ENCODE assay signal across 18 cellular contexts in the genomic region with DNA sequence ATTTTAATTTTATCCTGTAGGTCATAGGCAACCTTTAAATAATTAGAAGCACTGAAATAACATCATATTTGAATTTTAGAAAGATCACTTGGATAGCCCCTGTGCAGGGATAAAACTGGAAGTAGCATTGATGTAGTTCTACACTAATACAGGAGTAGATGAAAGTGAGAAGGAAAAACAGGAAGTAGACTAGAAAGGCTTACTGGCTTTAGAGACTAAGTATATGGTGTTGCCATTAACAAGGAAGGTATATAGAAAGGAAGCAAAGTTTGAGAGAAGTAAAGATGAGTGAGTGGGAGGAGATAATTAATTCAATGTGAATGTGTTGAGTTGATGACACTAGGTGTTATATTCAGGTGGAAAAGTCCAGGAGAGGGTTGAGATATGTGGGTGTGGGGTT.
A peak's percentile ranks its signal among the peaks of the same experiment; 100 is the strongest.
DNase-seq lines count a peak whose midpoint lies in the region; ATAC-seq and TF ChIP-seq lines count a peak whose summit lies in the region.
"Had no signal": no experiment of that assay in that cellular context is flagged by ENCODE, and none has a peak within 500 bp of the region (broad histone marks: within the 10 kb centered on the region; RNA-seq: fewer than 3 reads in every experiment).

No MANE protein-coding gene starts in this region.

- no peak for TF ChIP-seq CTCF in OCI-LY3 (IDR thresholded peaks at IDR 0.05; ENCODE audit: low read depth, low read length)
- no peak for TF ChIP-seq CTCF in brain microvascular endothelial cell (IDR thresholded peaks at IDR 0.05; ENCODE audit: low read depth, low read length, missing control alignments)

- no peaks in the 10 kb centered on the region for H3K79me2 ChIP-seq in OCI-LY3 (ENCODE audit: low read length)

- H3K27me3 ChIP-seq in OCI-LY3 (ENCODE audit: low read depth, low read length) (no peaks in the 10 kb centered on the region), brain microvascular endothelial cell (replicated peaks) (no peaks in the 10 kb centered on the region)
- H3K27me3 ChIP-seq: right lobe of liver had no signal

- POLR2A ChIA-PET in naive thymus-derived CD8-positive, alpha-beta T cell (lab: Charles Lee) = no interaction called here

- H3K36me3 Mint-ChIP-seq in naive thymus-derived CD8-positive, alpha-beta T cell = peaks cover 0 to 4% (median 3%) of the 10 kb centered on the region in 3 donors
- H3K36me3 Mint-ChIP-seq: activated naive CD4-positive, alpha-beta T cell treated with anti-CD3 and anti-CD28 coated beads, Interleukin-2, amount 10 ng/mL, durations not matched to agents 7 days and 5 days had no signal

- in situ Hi-C loops in brain microvascular endothelial cell (cut with HindIII; ENCODE audit: low pct_ligation_motif_present, low sequenced_read_pairs) = no loop called here

- peaks cover 0 to 4% (median 0%) of the 10 kb centered on the region in 9 donors for H3K9me3 Mint-ChIP-seq in naive thymus-derived CD8-positive, alpha-beta T cell
- H3K9me3 Mint-ChIP-seq: activated naive CD4-positive, alpha-beta T cell treated with anti-CD3 and anti-CD28 coated beads, Interleukin-2, amount 10 ng/mL, durations not matched to agents 7 days and 5 days had no signal

- ATAC-seq in GM18858 (IDR thresholded peaks at IDR 0.05; ENCODE audit: unreplicated experiment) = peak; percentile 78
- peak; percentile 90 for ATAC-seq in GM21529 (IDR thresholded peaks at IDR 0.05; ENCODE audit: unreplicated experiment)
- ATAC-seq in HG03135 (IDR thresholded peaks at IDR 0.05; ENCODE audit: unreplicated experiment) = peak; percentile 52
- ATAC-seq in naive thymus-derived CD8-positive, alpha-beta T cell = no peak
- ATAC-seq: HCT116; naive thymus-derived CD4-positive, alpha-beta T cell; right lobe of liver; SK-N-SH treated with all-trans-retinoic acid at 6 μM for 48 hours had no signal

- H3K9me3 ChIP-seq in OCI-LY3 (ENCODE audit: insufficient read depth, low read length) = no peaks in the 10 kb centered on the region
- H3K9me3 ChIP-seq: right lobe of liver had no signal

- peaks cover 0 to 4% (median 3%) of the 10 kb centered on the region in 4 donors for H3K4me1 Mint-ChIP-seq in naive thymus-derived CD8-positive, alpha-beta T cell
- H3K4me1 Mint-ChIP-seq: immature natural killer cell had no signal

- H3K4me1 ChIP-seq in OCI-LY3 (ENCODE audit: low read length) = peaks cover 20% of the 10 kb centered on the region
- H3K4me1 ChIP-seq: right lobe of liver had no signal

- H3K4me2 ChIP-seq in OCI-LY3 (ENCODE audit: low read length) = peak overlapping the region; percentile 21; the same call in 1 of the 2 replicates

- H3K36me3 ChIP-seq in OCI-LY3 (replicated peaks; ENCODE audit: low read depth, low read length) = no peaks in the 10 kb centered on the region
- no peaks in the 10 kb centered on the region for H3K36me3 ChIP-seq in brain microvascular endothelial cell (replicated peaks)
- H3K36me3 ChIP-seq: right lobe of liver had no signal

- no peaks in the 10 kb centered on the region for H3K27me3 Mint-ChIP-seq in naive thymus-derived CD8-positive, alpha-beta T cell
- H3K27me3 Mint-ChIP-seq: activated naive CD4-positive, alpha-beta T cell treated with anti-CD3 and anti-CD28 coated beads, Interleukin-2, amount 10 ng/mL, durations not matched to agents 7 days and 5 days; naive thymus-derived CD4-positive, alpha-beta T cell; type B pancreatic cell had no signal

- H3K4me3 Mint-ChIP-seq in naive thymus-derived CD8-positive, alpha-beta T cell = no peak overlapping the region
- H3K4me3 Mint-ChIP-seq: activated naive CD4-positive, alpha-beta T cell treated with anti-CD3 and anti-CD28 coated beads, Interleukin-2, amount 10 ng/mL, durations not matched to agents 7 days and 5 days; immature natural killer cell; naive thymus-derived CD4-positive, alpha-beta T cell; type B pancreatic cell had no signal

- no peak overlapping the region for H2AFZ ChIP-seq in OCI-LY3 (ENCODE audit: low read depth, low read length)

- H3K27ac ChIP-seq in OCI-LY3 (ENCODE audit: low read length) = no peak overlapping the region
- H3K27ac ChIP-seq in brain microvascular endothelial cell = no peak overlapping the region
- H3K27ac ChIP-seq: right lobe of liver had no signal

- H4K20me1 ChIP-seq in OCI-LY3 (ENCODE audit: insufficient read depth, low read length) = no peaks in the 10 kb centered on the region

- DNase-seq in brain microvascular endothelial cell (no peak), NCI-H2171 treated with DMSO at 0.1 percent for 48 hours (lab: John Stamatoyannopoulos, UW) (no peak), inferior parietal cortex (ENCODE audit: extremely low spot score) (no peak)
- DNase-seq in naive thymus-derived CD8-positive, alpha-beta T cell = no peak
- DNase-seq: activated CD4-positive, alpha-beta T cell treated with anti-CD3 and anti-CD28 coated beads, Interleukin-2, amount 50 U/mL, for 1 hour; activated naive CD4-positive, alpha-beta T cell treated with anti-CD3 and anti-CD28 coated beads, Interleukin-2, amount 10 ng/mL, durations not matched to agents 7 days and 5 days; C1 segment of cervical spinal cord; immature natural killer cell; naive thymus-derived CD4-positive, alpha-beta T cell; NCI-H446 treated with DMSO at 0.1 percent for 48 hours; right lobe of liver had no signal

- H3K9ac ChIP-seq in OCI-LY3 (ENCODE audit: low read length) = no peak overlapping the region

- H3K4me3 ChIP-seq in OCI-LY3 (ENCODE audit: low read length) (no peak overlapping the region), brain microvascular endothelial cell (ENCODE audit: low read depth, low read length) (no peak overlapping the region)
- H3K4me3 ChIP-seq: right lobe of liver had no signal

- no peak overlapping the region for H3K27ac Mint-ChIP-seq in naive thymus-derived CD8-positive, alpha-beta T cell
- H3K27ac Mint-ChIP-seq: activated naive CD4-positive, alpha-beta T cell treated with anti-CD3 and anti-CD28 coated beads, Interleukin-2, amount 10 ng/mL, durations not matched to agents 7 days and 5 days; immature natural killer cell; naive thymus-derived CD4-positive, alpha-beta T cell; type B pancreatic cell had no signal

Comparison
In these comparisons a context has a peak if more than half of its experiments do, and no peak if none do; other contexts are left out.
1. ATAC-seq: peak in GM18858 (single experiment), GM21529 (single experiment) and HG03135 (single experiment); none in naive thymus-derived CD8-positive, alpha-beta T cell (0 of 2).